In the genomic region with DNA sequence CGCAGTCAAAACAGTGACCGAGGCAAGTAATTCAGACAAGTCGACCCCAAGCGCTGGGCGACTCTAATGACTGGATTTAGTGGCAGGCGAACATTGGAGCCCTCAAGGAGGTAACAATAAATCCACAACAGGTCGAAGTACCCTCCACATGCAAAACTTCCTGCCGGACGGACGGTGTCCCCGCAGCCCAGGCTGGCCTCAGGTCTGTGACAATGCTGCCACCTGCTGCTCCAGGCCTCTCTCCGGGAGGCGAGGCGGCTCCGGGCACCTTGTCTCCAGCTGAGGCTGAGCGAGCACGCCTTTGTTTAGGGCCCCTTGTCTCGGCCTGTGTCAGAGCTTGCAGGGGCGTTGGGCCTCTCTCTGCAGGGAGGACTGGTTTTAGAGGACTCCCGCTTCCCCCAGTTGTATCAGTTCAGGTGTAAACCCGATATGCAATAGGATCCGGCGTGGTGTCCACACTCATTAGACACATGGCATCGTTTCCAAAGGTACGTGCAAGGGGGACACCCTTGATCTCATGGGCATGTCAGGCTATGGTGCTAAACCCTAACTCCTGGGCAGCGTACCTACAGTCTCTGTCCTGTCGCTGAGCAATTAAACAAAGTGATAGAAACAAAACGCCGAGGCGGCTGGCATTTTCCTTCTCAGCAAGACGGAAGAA, we compare ENCODE assay signal across 11 cellular contexts.
DNase-seq lines count a peak whose midpoint lies in the region; ATAC-seq and TF ChIP-seq lines count a peak whose summit lies in the region.
"Had no signal": no experiment of that assay in that cellular context is flagged by ENCODE, and none has a peak within 500 bp of the region (broad histone marks: within the 10 kb centered on the region; RNA-seq: fewer than 3 reads in every experiment).

No MANE protein-coding gene starts in this region.

- no peaks in the 10 kb centered on the region for H3K36me3 Mint-ChIP-seq in mesothelial cell of epicardium
- H3K36me3 Mint-ChIP-seq: activated naive CD8-positive, alpha-beta T cell treated with anti-CD3 and anti-CD28 coated beads, Interleukin-2, amount 10 ng/mL, durations not matched to agents 7 days and 5 days; IgD-negative memory B cell had no signal

- peak; percentile 88 for TF ChIP-seq CTCF in C4-2B (conservative IDR thresholded peaks at IDR 0.05)
- peak; percentile 20 for TF ChIP-seq CTCF in mesothelial cell of epicardium (IDR thresholded peaks at IDR 0.05; ENCODE audit: unreplicated experiment)

- ATAC-seq in GM21515 (IDR thresholded peaks at IDR 0.05; ENCODE audit: unreplicated experiment) (no peak), HG02840 (IDR thresholded peaks at IDR 0.05; ENCODE audit: low FRiP score, unreplicated experiment) (no peak)

- peak overlapping the region; percentile 52 for H3K27ac Mint-ChIP-seq in mesothelial cell of epicardium
- H3K27ac Mint-ChIP-seq: activated naive CD8-positive, alpha-beta T cell treated with anti-CD3 and anti-CD28 coated beads, Interleukin-2, amount 10 ng/mL, durations not matched to agents 7 days and 5 days; IgD-negative memory B cell had no signal

- DNase-seq in NCI-H2107 treated with DMSO at 0.1 percent for 48 hours (lab: John Stamatoyannopoulos, UW; ENCODE audit: unreplicated experiment) (peak; percentile 71), ecto neural progenitor cell (ENCODE audit: low spot score) (peak; percentile 68), mesothelial cell of epicardium (ENCODE audit: low spot score in 2 of 2, unreplicated experiment in 2 of 2) (peak; percentile 46 to 74), cerebellar nuclear complex (lab: John Stamatoyannopoulos, UW) (no peak)
- DNase-seq in activated T-cell treated with anti-CD3 and anti-CD28 coated beads, Interleukin-2, amount 50 U/mL, for 48 hours = no peak
- DNase-seq: activated naive CD8-positive, alpha-beta T cell treated with anti-CD3 and anti-CD28 coated beads, Interleukin-2, amount 10 ng/mL, durations not matched to agents 7 days and 5 days; T-helper 9 cell had no signal

- no peak overlapping the region for H3K27ac ChIP-seq in C4-2B

- peaks cover 18% of the 10 kb centered on the region for H3K27me3 Mint-ChIP-seq in mesothelial cell of epicardium (ENCODE audit: low read depth)
- H3K27me3 Mint-ChIP-seq: activated naive CD8-positive, alpha-beta T cell treated with anti-CD3 and anti-CD28 coated beads, Interleukin-2, amount 10 ng/mL, durations not matched to agents 7 days and 5 days; IgD-negative memory B cell had no signal

- H3K9me3 Mint-ChIP-seq in mesothelial cell of epicardium = no peaks in the 10 kb centered on the region
- H3K9me3 Mint-ChIP-seq: activated naive CD8-positive, alpha-beta T cell treated with anti-CD3 and anti-CD28 coated beads, Interleukin-2, amount 10 ng/mL, durations not matched to agents 7 days and 5 days had no signal

- H3K4me1 Mint-ChIP-seq in mesothelial cell of epicardium = peaks cover 63% of the 10 kb centered on the region
- H3K4me1 Mint-ChIP-seq: activated naive CD8-positive, alpha-beta T cell treated with anti-CD3 and anti-CD28 coated beads, Interleukin-2, amount 10 ng/mL, durations not matched to agents 7 days and 5 days; IgD-negative memory B cell had no signal

- peak overlapping the region; percentile 45 for H3K4me3 Mint-ChIP-seq in mesothelial cell of epicardium
- H3K4me3 Mint-ChIP-seq: activated naive CD8-positive, alpha-beta T cell treated with anti-CD3 and anti-CD28 coated beads, Interleukin-2, amount 10 ng/mL, durations not matched to agents 7 days and 5 days; IgD-negative memory B cell had no signal

Comparison
In these comparisons a context has a peak if more than half of its experiments do, and no peak if none do; other contexts are left out.
1. DNase-seq: peak in NCI-H2107 treated with DMSO at 0.1 percent for 48 hours (single experiment), ecto neural progenitor cell (single experiment) and mesothelial cell of epicardium (2 of 2); none in activated T-cell treated with anti-CD3 and anti-CD28 coated beads, Interleukin-2, amount 50 U/mL, for 48 hours (0 of 2) and cerebellar nuclear complex (0 of 2).